In the genomic region with DNA sequence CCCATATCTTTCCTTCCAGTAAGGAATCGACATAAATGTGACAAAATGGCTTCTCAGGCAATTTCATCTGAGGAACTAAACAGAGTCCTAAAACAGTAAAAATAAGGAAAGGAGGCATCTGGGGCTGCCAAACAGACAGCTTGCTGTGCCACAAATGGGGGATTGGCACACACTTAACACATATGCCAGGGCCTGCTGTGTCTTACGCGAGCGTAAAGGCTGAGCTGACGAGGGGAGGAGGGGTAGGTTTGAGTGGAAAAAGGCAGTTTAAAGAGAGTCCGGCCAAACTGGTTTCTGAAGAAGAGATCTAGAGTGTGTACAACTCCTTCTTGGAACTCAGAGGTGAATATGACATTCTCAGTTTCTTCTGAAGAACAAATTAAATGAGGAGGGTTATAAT, we compare ENCODE assay signal across 15 cellular contexts.
DNase-seq lines count a peak whose midpoint lies in the region; ATAC-seq and TF ChIP-seq lines count a peak whose summit lies in the region.
"Had no signal": no experiment of that assay in that cellular context is flagged by ENCODE, and none has a peak within 500 bp of the region (broad histone marks: within the 10 kb centered on the region; RNA-seq: fewer than 3 reads in every experiment).

No MANE protein-coding gene starts in this region.

- no peaks in the 10 kb centered on the region for H3K27me3 Mint-ChIP-seq in osteocyte (ENCODE audit: unreplicated experiment)
- no peaks in the 10 kb centered on the region for H3K27me3 Mint-ChIP-seq in activated CD8-positive, alpha-beta memory T cell treated with anti-CD3 and anti-CD28 coated beads, Interleukin-2, amount 10 ng/mL, durations not matched to agents 7 days and 5 days

- no peak overlapping the region for H2AK5ac ChIP-seq in neuronal stem cell (ENCODE audit: low read depth, low read length)

- no peak overlapping the region for H3K9ac ChIP-seq in neuronal stem cell (ENCODE audit: low read depth, low read length, poor library complexity)

- H3K4ac ChIP-seq in neuronal stem cell (ENCODE audit: low read length), result no peak overlapping the region

- no peaks in the 10 kb centered on the region for H3K79me1 ChIP-seq in neuronal stem cell (ENCODE audit: low read depth, low read length)

- H4K91ac ChIP-seq in neuronal stem cell (ENCODE audit: low read depth, low read length, poor library complexity), result no peak overlapping the region

- in situ Hi-C loops in gastrocnemius medialis (cut with MboI; ENCODE audit: low sequenced_read_pairs in 4 of 4), result no loop called here

- no CpG with 5 or more reads among the region's 6 CpGs for WGBS in neuronal stem cell (ENCODE audit: extremely low coverage in 2 of 2, insufficient read length in 2 of 2, insufficient replicate concordance in 1 of 2), 2 donors

- H2AFZ ChIP-seq in neuronal stem cell (ENCODE audit: low read length), result peak overlapping the region; percentile 73

- no peak overlapping the region for H3K27ac Mint-ChIP-seq in osteocyte (ENCODE audit: unreplicated experiment)
- H3K27ac Mint-ChIP-seq in activated CD8-positive, alpha-beta memory T cell treated with anti-CD3 and anti-CD28 coated beads, Interleukin-2, amount 10 ng/mL, durations not matched to agents 7 days and 5 days, result no peak overlapping the region

- H3K27me3 ChIP-seq in neuronal stem cell (ENCODE audit: control insufficient read depth in 3 of 3, insufficient read depth in 3 of 3, low read depth in 1 of 3, low read length in 3 of 3), result no peaks in the 10 kb centered on the region
- no peaks in the 10 kb centered on the region for H3K27me3 ChIP-seq in gastrocnemius medialis
- H3K27me3 ChIP-seq in SJCRH30, result no peaks in the 10 kb centered on the region
- H3K27me3 ChIP-seq: adrenal gland had no signal

- H3K4me3 Mint-ChIP-seq in osteocyte (ENCODE audit: unreplicated experiment), result no peak overlapping the region
- H3K4me3 Mint-ChIP-seq in activated CD8-positive, alpha-beta memory T cell treated with anti-CD3 and anti-CD28 coated beads, Interleukin-2, amount 10 ng/mL, durations not matched to agents 7 days and 5 days, result no peak overlapping the region

- intact Hi-C loops in gastrocnemius medialis (cut with DNase I; ENCODE audit: low total_unique reads), result no loop called here

- H3K18ac ChIP-seq in neuronal stem cell (ENCODE audit: low read length), result no peak overlapping the region

- H3K4me1 ChIP-seq in neuronal stem cell (ENCODE audit: control insufficient read depth in 2 of 2, insufficient read depth in 1 of 2, low read depth in 1 of 2, low read length in 2 of 2) (peaks cover 7 to 12% of the 10 kb centered on the region in 2 donors), gastrocnemius medialis (no peaks in the 10 kb centered on the region), SJCRH30 (no peaks in the 10 kb centered on the region)
- H3K4me1 ChIP-seq: adrenal gland had no signal

- CTCF ChIA-PET in activated CD8-positive, alpha-beta memory T cell treated with anti-CD3 and anti-CD28 coated beads, Interleukin-2, amount 10 ng/mL, durations not matched to agents 7 days and 5 days (lab: Charles Lee), result no interaction called here

- no peaks in the 10 kb centered on the region for H3K4me1 Mint-ChIP-seq in osteocyte (ENCODE audit: unreplicated experiment)
- H3K4me1 Mint-ChIP-seq in activated CD8-positive, alpha-beta memory T cell treated with anti-CD3 and anti-CD28 coated beads, Interleukin-2, amount 10 ng/mL, durations not matched to agents 7 days and 5 days, result no peaks in the 10 kb centered on the region

- no peak overlapping the region for H2BK12ac ChIP-seq in neuronal stem cell (ENCODE audit: low read length)

- no peak overlapping the region for H3K23ac ChIP-seq in neuronal stem cell (ENCODE audit: low read depth, low read length, poor library complexity)

- H3K4me3 ChIP-seq in neuronal stem cell (ENCODE audit: low read length in 2 of 2), result no peak overlapping the region
- H3K4me3 ChIP-seq in gastrocnemius medialis, result no peak overlapping the region
- no peak overlapping the region for H3K4me3 ChIP-seq in SJCRH30
- H3K4me3 ChIP-seq: adrenal gland had no signal

- H3K27ac ChIP-seq in neuronal stem cell (replicated peaks; ENCODE audit: low read length), result no peak overlapping the region
- H3K27ac ChIP-seq in gastrocnemius medialis, result no peak overlapping the region
- H3K27ac ChIP-seq in SJCRH30, result no peak overlapping the region
- H3K27ac ChIP-seq: adrenal gland had no signal

- H2BK120ac ChIP-seq in neuronal stem cell (ENCODE audit: low read depth, low read length), result no peak overlapping the region

- no peak overlapping the region for H2BK15ac ChIP-seq in neuronal stem cell (ENCODE audit: low read length)

- H3K9me3 Mint-ChIP-seq in osteocyte (ENCODE audit: unreplicated experiment), result no peaks in the 10 kb centered on the region
- H3K9me3 Mint-ChIP-seq in activated CD8-positive, alpha-beta memory T cell treated with anti-CD3 and anti-CD28 coated beads, Interleukin-2, amount 10 ng/mL, durations not matched to agents 7 days and 5 days (ENCODE audit: low read depth), result peaks cover 2% of the 10 kb centered on the region

- no peak overlapping the region for H4K8ac ChIP-seq in neuronal stem cell (ENCODE audit: low read depth, low read length)

- no peak overlapping the region for H3K4me2 ChIP-seq in neuronal stem cell (ENCODE audit: insufficient read depth, low read length, poor library complexity, severe bottlenecking)

- TF ChIP-seq CTCF in gastrocnemius medialis (IDR thresholded peaks at IDR 0.05 in 4 of 5, conservative IDR thresholded peaks at IDR 0.05 in 1 of 5), result no peak
- TF ChIP-seq CTCF in osteocyte (IDR thresholded peaks at IDR 0.05), result no peak

- H3K36me3 Mint-ChIP-seq in osteocyte (ENCODE audit: unreplicated experiment), result no peaks in the 10 kb centered on the region
- H3K36me3 Mint-ChIP-seq in activated CD8-positive, alpha-beta memory T cell treated with anti-CD3 and anti-CD28 coated beads, Interleukin-2, amount 10 ng/mL, durations not matched to agents 7 days and 5 days, result no peaks in the 10 kb centered on the region

- H3K9me3 ChIP-seq in neuronal stem cell (replicated peaks in 1 of 2; ENCODE audit: control insufficient read depth in 2 of 2, insufficient read depth in 1 of 2, low read depth in 1 of 2, low read length in 2 of 2), result no peaks in the 10 kb centered on the region
- no peaks in the 10 kb centered on the region for H3K9me3 ChIP-seq in gastrocnemius medialis
- no peaks in the 10 kb centered on the region for H3K9me3 ChIP-seq in SJCRH30 (replicated peaks)
- H3K9me3 ChIP-seq: adrenal gland had no signal

- no peaks in the 10 kb centered on the region for H3K36me3 ChIP-seq in neuronal stem cell (replicated peaks in 1 of 2; ENCODE audit: control insufficient read depth in 2 of 2, insufficient read depth in 2 of 2, low read length in 2 of 2)
- H3K36me3 ChIP-seq in gastrocnemius medialis, result no peaks in the 10 kb centered on the region
- no peaks in the 10 kb centered on the region for H3K36me3 ChIP-seq in SJCRH30
- H3K36me3 ChIP-seq: adrenal gland had no signal

- H2BK5ac ChIP-seq in neuronal stem cell (ENCODE audit: low read length), result no peak overlapping the region

- ATAC-seq in GM19043 (IDR thresholded peaks at IDR 0.05; ENCODE audit: low read depth, unreplicated experiment) (peak; percentile 12), HG02981 (IDR thresholded peaks at IDR 0.05; ENCODE audit: unreplicated experiment) (peak; percentile 10), gastrocnemius medialis (no peak)
- no peak for ATAC-seq in activated CD8-positive, alpha-beta memory T cell treated with anti-CD3 and anti-CD28 coated beads, Interleukin-2, amount 10 ng/mL, durations not matched to agents 7 days and 5 days

- DNase-seq in OCI-M1 (lab: John Stamatoyannopoulos, UW), result peak; percentile 49
- DNase-seq in neuronal stem cell (ENCODE audit: low spot score), result no peak
- DNase-seq in gastrocnemius medialis, result no peak
- DNase-seq in SJCRH30, result no peak
- no peak for DNase-seq in osteocyte (ENCODE audit: extremely low spot score, unreplicated experiment)
- no peak for DNase-seq in activated CD8-positive, alpha-beta memory T cell treated with anti-CD3 and anti-CD28 coated beads, Interleukin-2, amount 10 ng/mL, durations not matched to agents 7 days and 5 days
- DNase-seq: activated CD8-positive, alpha-beta memory T cell treated with anti-CD3 and anti-CD28 coated beads, Interleukin-2, amount 50 U/mL, for 48 hours; H7; left cardiac atrium; NCI-H510A; occipital lobe; SIG-M5 had no signal

- no peak for TF ChIP-seq POLR2A in gastrocnemius medialis (IDR thresholded peaks at IDR 0.05)

- H3K14ac ChIP-seq in neuronal stem cell (ENCODE audit: low read length), result no peak overlapping the region

Comparison
In these comparisons a context has a peak if more than half of its experiments do, and no peak if none do; other contexts are left out.
1. ATAC-seq: peak in GM19043 (single experiment) and HG02981 (single experiment); none in gastrocnemius medialis (0 of 2) and activated CD8-positive, alpha-beta memory T cell treated with anti-CD3 and anti-CD28 coated beads, Interleukin-2, amount 10 ng/mL, durations not matched to agents 7 days and 5 days (single experiment).